Comparison of ENCODE assay signal across 16 cellular contexts in genomic region chr10:15201589-15202300, GRCh38. TPM values are rescaled to one million over a fixed set of nuclear protein-coding genes. Genes with fewer than 3 reads are reported as not detected.
DNase-seq lines count a peak whose midpoint lies in the region; ATAC-seq and TF ChIP-seq lines count a peak whose summit lies in the region.
"Had no signal": no experiment of that assay in that cellular context is flagged by ENCODE, and none has a peak within 500 bp of the region (broad histone marks: within the 10 kb centered on the region; RNA-seq: fewer than 3 reads in every experiment).

No MANE protein-coding gene starts in this region.

- peak; percentile 64 for ATAC-seq in SK-N-SH treated with all-trans-retinoic acid at 6 μM for 48 hours

- TF ChIP-seq CTCF in fibroblast of lung (conservative IDR thresholded peaks at IDR 0.05 in 1 of 2, IDR thresholded peaks at IDR 0.05 in 1 of 2; ENCODE audit: low read depth in 1 of 2, low read length in 2 of 2): no peak

- H3K4me2 ChIP-seq in fibroblast of lung (ENCODE audit: extremely low read depth, insufficient read depth, low read length) (peak overlapping the region; percentile 70), skeletal muscle satellite cell (ENCODE audit: low read length) (peak overlapping the region; percentile 47)

- peaks cover 9% of the 10 kb centered on the region for H3K9me3 Mint-ChIP-seq in activated CD4-positive, alpha-beta T cell treated with anti-CD3 and anti-CD28 coated beads, Interleukin-2, amount 10 ng/mL, durations not matched to agents 7 days and 5 days
- H3K9me3 Mint-ChIP-seq: stimulated activated naive CD8-positive, alpha-beta T cell treated with anti-CD3 and anti-CD28 coated beads, Interleukin-15, Interleukin-2, amounts not matched to agents 100 ng/mL and 50 ng/mL, for 24 hours had no signal

- no peak overlapping the region for H3K4me3 Mint-ChIP-seq in activated CD4-positive, alpha-beta T cell treated with anti-CD3 and anti-CD28 coated beads, Interleukin-2, amount 10 ng/mL, durations not matched to agents 7 days and 5 days
- H3K4me3 Mint-ChIP-seq: activated CD4-positive, alpha-beta T cell treated with anti-CD3 and anti-CD28 coated beads, Interleukin-2, amount 10 ng/mL, durations not matched to agents 24 days and 14 days; stimulated activated naive CD8-positive, alpha-beta T cell treated with anti-CD3 and anti-CD28 coated beads, Interleukin-15, Interleukin-2, amounts not matched to agents 100 ng/mL and 50 ng/mL, for 24 hours had no signal

- peak overlapping the region; percentile 77 for H3K27ac ChIP-seq in fibroblast of lung (ENCODE audit: insufficient read depth, low read length)
- H3K27ac ChIP-seq: SK-N-MC had no signal

- no peaks in the 10 kb centered on the region for H3K79me2 ChIP-seq in fibroblast of lung (ENCODE audit: control insufficient read depth, insufficient read depth, low read length)

- no peaks in the 10 kb centered on the region for H3K27me3 Mint-ChIP-seq in activated CD4-positive, alpha-beta T cell treated with anti-CD3 and anti-CD28 coated beads, Interleukin-2, amount 10 ng/mL, durations not matched to agents 7 days and 5 days
- H3K27me3 Mint-ChIP-seq: activated CD4-positive, alpha-beta T cell treated with anti-CD3 and anti-CD28 coated beads, Interleukin-2, amount 10 ng/mL, durations not matched to agents 24 days and 14 days; stimulated activated naive CD8-positive, alpha-beta T cell treated with anti-CD3 and anti-CD28 coated beads, Interleukin-15, Interleukin-2, amounts not matched to agents 100 ng/mL and 50 ng/mL, for 24 hours had no signal

- H3K27ac Mint-ChIP-seq in activated CD4-positive, alpha-beta T cell treated with anti-CD3 and anti-CD28 coated beads, Interleukin-2, amount 10 ng/mL, durations not matched to agents 7 days and 5 days: no peak overlapping the region
- H3K27ac Mint-ChIP-seq: activated CD4-positive, alpha-beta T cell treated with anti-CD3 and anti-CD28 coated beads, Interleukin-2, amount 10 ng/mL, durations not matched to agents 24 days and 14 days; activated T-helper 2 cell treated with anti-CD3 and anti-CD28 coated beads, Interferon-gamma antibody, Interleukin-2, Interleukin-4, amounts not matched to agents 10 μg/mL and 5 μg/mL and 100 μg/mL, durations not matched to agents 14 hours and 24 hours and 36 hours; stimulated activated naive CD8-positive, alpha-beta T cell treated with anti-CD3 and anti-CD28 coated beads, Interleukin-15, Interleukin-2, amounts not matched to agents 100 ng/mL and 50 ng/mL, for 24 hours had no signal

- H3K4me3 ChIP-seq in fibroblast of lung (replicated peaks in 1 of 4; ENCODE audit: control extremely low read depth in 1 of 4, insufficient read depth in 1 of 4, low read depth in 3 of 4, low read length in 4 of 4) (no peak overlapping the region), skeletal muscle satellite cell (ENCODE audit: low read length) (no peak overlapping the region)
- H3K4me3 ChIP-seq: SK-N-MC had no signal

- peak overlapping the region; percentile 7 for H2AFZ ChIP-seq in fibroblast of lung (ENCODE audit: low read length)

- no peaks in the 10 kb centered on the region for H3K27me3 ChIP-seq in fibroblast of lung (ENCODE audit: control insufficient read depth, insufficient read depth, low read length)
- no peaks in the 10 kb centered on the region for H3K27me3 ChIP-seq in skeletal muscle satellite cell (ENCODE audit: control insufficient read depth, insufficient read depth, low read length)

- no peaks in the 10 kb centered on the region for H4K20me1 ChIP-seq in fibroblast of lung (ENCODE audit: control insufficient read depth, extremely low read depth, insufficient read depth, low read length)

- CTCF ChIA-PET in activated CD4-positive, alpha-beta T cell treated with anti-CD3 and anti-CD28 coated beads, Interleukin-2, amount 10 ng/mL, durations not matched to agents 7 days and 5 days (lab: Charles Lee): interaction anchor here (1.2 to 3.3 kb wide), 2 partner anchors 10 to 12 kb away, joined by 4 to 14 read pairs; no protein-coding TSS in a partner anchor

- H3K9ac ChIP-seq in fibroblast of lung (ENCODE audit: insufficient read depth, low read length) (no peak overlapping the region), skeletal muscle satellite cell (ENCODE audit: low read depth, low read length) (peak overlapping the region; percentile 45)

- peaks cover 20% of the 10 kb centered on the region for H3K36me3 Mint-ChIP-seq in activated CD4-positive, alpha-beta T cell treated with anti-CD3 and anti-CD28 coated beads, Interleukin-2, amount 10 ng/mL, durations not matched to agents 7 days and 5 days (ENCODE audit: low read depth)

- in situ Hi-C loops in KBM-7 (cut with MboI; ENCODE audit: low pct_unique_long_range_greater_than_20kb, low sequenced_read_pairs): no loop called here

- DNase-seq in HCEC 1CT: peak; percentile 70
- peak; percentile 18 to 80 for DNase-seq in fibroblast of lung (ENCODE audit: low read depth in 2 of 2)
- DNase-seq in activated CD4-positive, alpha-beta T cell treated with anti-CD3 and anti-CD28 coated beads, Interleukin-2, amount 10 ng/mL, durations not matched to agents 7 days and 5 days: no peak
- no peak for DNase-seq in effector CD8-positive, alpha-beta T cell (lab: John Stamatoyannopoulos, UW)
- no peak for DNase-seq in KBM-7
- DNase-seq: activated CD4-positive, alpha-beta T cell treated with anti-CD3 and anti-CD28 coated beads, Interleukin-2, amount 10 ng/mL, durations not matched to agents 24 days and 14 days; DMS153; foreskin melanocyte; left cardiac atrium; NCI-H524 treated with DMSO at 0.1 percent for 48 hours; stimulated activated CD4-positive, alpha-beta T cell treated with anti-CD3 and anti-CD28 coated beads, Interleukin-2, amount 100 ng/mL, for 48 hours had no signal

- H3K9me3 ChIP-seq in fibroblast of lung (ENCODE audit: control insufficient read depth, insufficient read depth, low read depth, low read length) (no peaks in the 10 kb centered on the region), skeletal muscle satellite cell (replicated peaks; ENCODE audit: low read length) (no peaks in the 10 kb centered on the region)

- H3K36me3 ChIP-seq in fibroblast of lung (ENCODE audit: control insufficient read depth, insufficient read depth, low read length) (no peaks in the 10 kb centered on the region), skeletal muscle satellite cell (ENCODE audit: insufficient read depth, low read length) (no peaks in the 10 kb centered on the region)

- POLR2A ChIA-PET in activated CD4-positive, alpha-beta T cell treated with anti-CD3 and anti-CD28 coated beads, Interleukin-2, amount 10 ng/mL, durations not matched to agents 7 days and 5 days (lab: Charles Lee): no interaction called here

- H3K4me1 ChIP-seq in fibroblast of lung (ENCODE audit: control insufficient read depth, extremely low read depth, insufficient read depth, low read length) (peaks cover 26% of the 10 kb centered on the region), skeletal muscle satellite cell (ENCODE audit: control insufficient read depth, insufficient read depth, low read length) (peaks cover 52% of the 10 kb centered on the region)

- H3K4me1 Mint-ChIP-seq in activated CD4-positive, alpha-beta T cell treated with anti-CD3 and anti-CD28 coated beads, Interleukin-2, amount 10 ng/mL, durations not matched to agents 7 days and 5 days: peaks cover 42% of the 10 kb centered on the region

TF ChIP-seq in SK-N-SH treated with all-trans-retinoic acid at 6 μM for 48 hours, 23 proteins besides CTCF, POLR2A, EP300 and RAD21 (continues in another document):
- TF ChIP-seq ISL1 (CRISPR knock-in tag; IDR thresholded peaks at IDR 0.05) (peak; percentile 76; the same call in 1 of the 2 replicates), CSRNP3 (CRISPR knock-in tag; IDR thresholded peaks at IDR 0.05) (no peak), ARNTL (CRISPR knock-in tag; IDR thresholded peaks at IDR 0.05; ENCODE audit: borderline replicate concordance, low read depth) (no peak), SNAI2 (CRISPR knock-in tag; IDR thresholded peaks at IDR 0.05) (peak; percentile 55; the same call in 1 of the 2 replicates), ESRRG (CRISPR knock-in tag; IDR thresholded peaks at IDR 0.05) (no peak), RARB (CRISPR knock-in tag; IDR thresholded peaks at IDR 0.05) (no peak), OSR1 (CRISPR knock-in tag; IDR thresholded peaks at IDR 0.05) (no peak), ZFP3 (CRISPR knock-in tag; IDR thresholded peaks at IDR 0.05) (0 out of 2 replicates have a peak, but pooled peaks have one; percentile 20), TCF4 (CRISPR knock-in tag; IDR thresholded peaks at IDR 0.05; ENCODE audit: borderline replicate concordance) (no peak), POU6F1 (CRISPR knock-in tag; IDR thresholded peaks at IDR 0.05; ENCODE audit: borderline replicate concordance, low read depth) (no peak)

RNA-seq across cellular contexts. Expression of gene NMT2, which starts 33.3 kb away (rescaled TPM):
- 21.0 and 21.3 TPM in 2 replicates for total RNA-seq in fibroblast of lung
- polyA plus RNA-seq in fibroblast of lung: 16.6 and 35.2 TPM in 2 replicates
- polyA plus RNA-seq in fibroblast of lung (2012): 18.8 and 37.7 TPM in 2 replicates
- polyA minus RNA-seq in fibroblast of lung (ENCODE audit: low replicate concordance): 7.5 and 11.8 TPM in 2 replicates
- 21.4 and 25.3 TPM in 2 replicates for total RNA-seq in skeletal muscle satellite cell (2012; rRNA removed)
- total RNA-seq in activated CD4-positive, alpha-beta T cell treated with anti-CD3 and anti-CD28 coated beads, Interleukin-2, amount 10 ng/mL, durations not matched to agents 7 days and 5 days: 10 to 100 TPM; 47.7 to 50.9 TPM

Comparison
In these comparisons a context has a peak if more than half of its experiments do, and no peak if none do; other contexts are left out.
1. DNase-seq: peak in HCEC 1CT (single experiment) and fibroblast of lung (2 of 2); none in activated CD4-positive, alpha-beta T cell treated with anti-CD3 and anti-CD28 coated beads, Interleukin-2, amount 10 ng/mL, durations not matched to agents 7 days and 5 days (single experiment), effector CD8-positive, alpha-beta T cell (single experiment) and KBM-7 (single experiment).